ENCODE assay signal across 9 cellular contexts in the genomic region with DNA sequence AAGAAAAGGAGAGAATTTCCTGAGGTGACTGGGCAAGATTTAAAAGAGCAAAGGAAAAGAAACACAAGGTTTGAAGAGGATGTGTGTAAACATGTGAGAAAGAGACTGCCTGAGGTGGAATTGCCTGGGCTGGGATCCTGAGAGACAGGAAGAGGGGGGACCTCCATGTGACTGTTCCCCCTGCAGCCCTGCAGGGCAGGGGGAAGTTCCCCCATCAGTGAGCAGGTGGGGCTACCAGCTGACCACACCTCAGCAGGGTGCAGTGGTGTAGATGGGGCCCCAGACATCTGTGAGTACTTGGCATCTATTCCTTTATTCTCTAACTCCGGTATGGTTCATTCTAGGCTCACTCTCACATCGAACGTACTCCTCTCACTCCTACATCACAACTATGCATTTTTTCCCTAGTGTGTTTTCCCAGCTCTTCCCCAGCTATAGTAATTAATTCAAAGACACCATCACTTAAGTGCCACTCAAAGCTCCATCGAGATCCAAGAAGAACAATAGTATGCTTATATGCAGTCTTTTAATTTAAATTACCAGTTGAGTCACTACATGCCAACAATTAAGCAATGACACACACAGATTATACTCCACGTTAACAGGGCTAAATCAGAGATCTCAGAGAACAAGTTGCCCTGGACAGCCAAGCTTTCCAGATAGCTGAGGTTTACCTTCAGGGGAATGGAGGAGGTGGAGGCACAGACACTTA. TPM values are rescaled to one million over a fixed set of nuclear protein-coding genes. Genes with fewer than 3 reads are reported as not detected.
DNase-seq lines count a peak whose midpoint lies in the region; ATAC-seq and TF ChIP-seq lines count a peak whose summit lies in the region.
"Had no signal": no experiment of that assay in that cellular context is flagged by ENCODE, and none has a peak within 500 bp of the region (broad histone marks: within the 10 kb centered on the region; RNA-seq: fewer than 3 reads in every experiment).

No MANE protein-coding gene starts in this region.

- no peaks in the 10 kb centered on the region for H3K27me3 Mint-ChIP-seq in progenitor cell of endocrine pancreas

- H3K4me3 ChIP-seq in BLaER1 treated with 17β-estradiol and CSF1 and Interleukin-3, amounts not matched to agents 10 nM and 100 nM = no peak overlapping the region
- H3K4me3 ChIP-seq in RWPE2 (ENCODE audit: severe bottlenecking) = no peak overlapping the region

- no peak overlapping the region for H3K9ac ChIP-seq in BLaER1 treated with 17β-estradiol and CSF1 and Interleukin-3, amounts not matched to agents 10 nM and 100 nM

- H3K36me3 ChIP-seq in BLaER1 treated with 17β-estradiol and CSF1 and Interleukin-3, amounts not matched to agents 10 nM and 100 nM = no peaks in the 10 kb centered on the region; a peak in 2 of 22 replicates
- no peaks in the 10 kb centered on the region for H3K36me3 ChIP-seq in RWPE2 (ENCODE audit: low read depth)
- H3K36me3 ChIP-seq: BE2C had no signal

- no peaks in the 10 kb centered on the region for H3K27me3 ChIP-seq in BLaER1 treated with 17β-estradiol and CSF1 and Interleukin-3, amounts not matched to agents 10 nM and 100 nM
- no peaks in the 10 kb centered on the region for H3K27me3 ChIP-seq in RWPE2 (ENCODE audit: insufficient read depth, poor library complexity, severe bottlenecking)
- no peaks in the 10 kb centered on the region for H3K27me3 ChIP-seq in foreskin keratinocyte
- H3K27me3 ChIP-seq: BE2C had no signal

- H3K4me1 Mint-ChIP-seq in progenitor cell of endocrine pancreas (ENCODE audit: low read depth) = peaks cover 13% of the 10 kb centered on the region

- peak overlapping the region in 1 of 11 experiments; percentile 21; a peak in 1 of 22 replicates for H3K27ac ChIP-seq in BLaER1 treated with 17β-estradiol and CSF1 and Interleukin-3, amounts not matched to agents 10 nM and 100 nM
- peak overlapping the region; percentile 72 for H3K27ac ChIP-seq in RWPE2 (ENCODE audit: poor library complexity, severe bottlenecking)
- peak overlapping the region; percentile 62 for H3K27ac ChIP-seq in foreskin keratinocyte

- H3K4me3 Mint-ChIP-seq in progenitor cell of endocrine pancreas (ENCODE audit: low read depth) = no peak overlapping the region

- H4K20me1 ChIP-seq in BLaER1 treated with 17β-estradiol and CSF1 and Interleukin-3, amounts not matched to agents 10 nM and 100 nM = no peaks in the 10 kb centered on the region

- peak; percentile 70 for ATAC-seq in RWPE2 (ENCODE audit: low read depth)
- peak; percentile 81 for ATAC-seq in foreskin keratinocyte
- no peak for ATAC-seq in GM19397 (IDR thresholded peaks at IDR 0.05; ENCODE audit: unreplicated experiment)

- H3K36me3 Mint-ChIP-seq in progenitor cell of endocrine pancreas (ENCODE audit: insufficient read depth) = peaks cover 4% of the 10 kb centered on the region

- DNase-seq in HT1080 (ENCODE audit: low read depth) = peak; percentile 18
- DNase-seq in RWPE2 (ENCODE audit: low spot score) = peak; percentile 43
- peak; percentile 55 to 78 for DNase-seq in foreskin keratinocyte
- DNase-seq in activated CD4-positive, CD25-positive, alpha-beta regulatory T cell treated with anti-CD3 and anti-CD28 coated beads, Interleukin-2, amount 50 U/mL, for 72 hours = no peak
- DNase-seq in NCI-H2227 treated with DMSO at 0.1 percent for 48 hours (lab: John Stamatoyannopoulos, UW) = no peak
- DNase-seq in progenitor cell of endocrine pancreas (ENCODE audit: low spot score, unreplicated experiment) = no peak
- DNase-seq: BE2C had no signal

- no peaks in the 10 kb centered on the region for H3K9me3 Mint-ChIP-seq in progenitor cell of endocrine pancreas (ENCODE audit: low read depth)

- H3K27ac Mint-ChIP-seq in progenitor cell of endocrine pancreas = no peak overlapping the region

- peaks cover 9 to 48% (median 33%) of the 10 kb centered on the region in 10 experiments; a peak in 19 of 20 replicates for H3K4me1 ChIP-seq in BLaER1 treated with 17β-estradiol and CSF1 and Interleukin-3, amounts not matched to agents 10 nM and 100 nM
- peaks cover 29% of the 10 kb centered on the region for H3K4me1 ChIP-seq in RWPE2 (ENCODE audit: insufficient read depth, poor library complexity, severe bottlenecking)
- peaks cover 42% of the 10 kb centered on the region for H3K4me1 ChIP-seq in foreskin keratinocyte
- H3K4me1 ChIP-seq: BE2C had no signal

- peak overlapping the region in 6 of 11 experiments; percentile 1 to 56 (median 35); a peak in 7 of 22 replicates for H3K4me2 ChIP-seq in BLaER1 treated with 17β-estradiol and CSF1 and Interleukin-3, amounts not matched to agents 10 nM and 100 nM

- 0 out of 22 replicates have a peak, but pooled peaks cover 0 to 5% (median 0%) of the 10 kb centered on the region in 11 experiments for H3K9me3 ChIP-seq in BLaER1 treated with 17β-estradiol and CSF1 and Interleukin-3, amounts not matched to agents 10 nM and 100 nM (replicated peaks in 1 of 11)
- H3K9me3 ChIP-seq in RWPE2 (ENCODE audit: severe bottlenecking) = no peaks in the 10 kb centered on the region
- H3K9me3 ChIP-seq: BE2C had no signal

- TF ChIP-seq CTCF in RWPE2 (IDR thresholded peaks at IDR 0.05; ENCODE audit: poor library complexity, severe bottlenecking) (no peak), foreskin keratinocyte (conservative IDR thresholded peaks at IDR 0.05) (no peak), progenitor cell of endocrine pancreas (IDR thresholded peaks at IDR 0.05; ENCODE audit: unreplicated experiment) (no peak)

RNA-seq across cellular contexts. Expression of a gene that starts 42.7 kb away (rescaled TPM):
- total RNA-seq in HT1080 (2014; rRNA removed; shearing (Covaris generic)) = 6.6 and 9.0 TPM in 2 replicates
- polyA plus RNA-seq in HT1080 (2015; cell fraction: cytosol; rRNA removed) = 6.4 and 7.6 TPM in 2 replicates
- 14.6 and 15.0 TPM in 2 replicates for polyA plus RNA-seq in HT1080 (2015; cell fraction: nucleus; rRNA removed)
- total RNA-seq in foreskin keratinocyte (29.0 and 40.7 TPM in 2 replicates), progenitor cell of endocrine pancreas (138 and 154 TPM in 2 replicates)
- polyA plus RNA-seq in foreskin keratinocyte = 5.5 and 9.1 TPM in 2 replicates

Comparison
In these comparisons a context has a peak if more than half of its experiments do, and no peak if none do; other contexts are left out.
1. DNase-seq: peak in HT1080 (single experiment), RWPE2 (single experiment) and foreskin keratinocyte (2 of 2); none in activated CD4-positive, CD25-positive, alpha-beta regulatory T cell treated with anti-CD3 and anti-CD28 coated beads, Interleukin-2, amount 50 U/mL, for 72 hours (single experiment), NCI-H2227 treated with DMSO at 0.1 percent for 48 hours (single experiment) and progenitor cell of endocrine pancreas (single experiment).